In the genomic region with DNA sequence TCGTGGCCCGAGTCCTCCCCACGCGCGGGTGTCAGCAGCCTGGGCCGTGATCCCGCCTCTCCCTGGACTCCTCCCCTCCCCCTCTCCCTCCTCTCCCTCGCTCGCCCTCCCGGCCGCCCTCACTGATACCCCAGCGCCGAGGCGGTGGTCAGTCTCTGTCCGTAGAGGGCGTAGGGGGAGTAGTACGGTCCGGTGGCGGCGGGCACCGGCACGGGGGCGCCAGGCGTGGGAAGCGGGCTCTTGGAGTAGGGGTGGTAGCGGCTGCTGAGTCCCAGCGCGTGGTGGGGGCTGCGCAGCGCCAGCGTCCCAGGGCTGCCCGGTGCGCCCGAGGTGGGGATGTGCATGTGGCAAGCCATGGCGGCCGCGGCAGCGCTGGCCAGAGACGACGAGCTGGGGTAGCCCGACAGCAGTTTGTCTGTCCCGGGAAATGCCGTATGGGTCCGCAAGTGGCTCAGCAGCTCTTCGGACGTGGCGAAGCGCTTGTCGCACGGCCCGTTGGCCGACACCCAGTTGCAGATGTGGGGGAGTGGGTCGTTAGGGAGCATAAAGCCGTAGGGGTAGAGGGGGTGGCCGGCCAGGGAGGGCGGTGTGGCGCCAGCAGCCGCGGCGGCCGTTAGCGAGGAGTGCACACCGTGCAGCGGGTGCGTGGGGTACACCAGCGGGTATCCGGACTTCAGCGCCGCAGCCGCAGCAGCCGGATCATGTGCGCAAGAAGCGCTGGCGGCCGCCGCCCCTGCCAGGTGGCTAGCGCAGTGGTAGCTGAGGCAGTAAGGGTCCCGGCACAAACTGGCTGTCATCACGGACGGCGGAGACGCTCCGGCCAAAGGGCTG, we compare ENCODE assay signal across 10 cellular contexts. TPM values are rescaled to one million over a fixed set of nuclear protein-coding genes. Genes with fewer than 3 reads are reported as not detected.
DNase-seq lines count a peak whose midpoint lies in the region; ATAC-seq, FAIRE-seq and TF ChIP-seq lines count a peak whose summit lies in the region.
"Had no signal": no experiment of that assay in that cellular context is flagged by ENCODE, and none has a peak within 500 bp of the region (broad histone marks: within the 10 kb centered on the region; RNA-seq: fewer than 3 reads in every experiment).

No MANE protein-coding gene starts in this region.

- TF ChIP-seq POLR2A in H1 (IDR thresholded peaks at IDR 0.05; ENCODE audit: control extremely low read depth in 1 of 2, low read depth in 2 of 2, low read length in 2 of 2) (no peak), tibial nerve (IDR thresholded peaks at IDR 0.05) (no peak)

- H4K8ac ChIP-seq in H1 (ENCODE audit: extremely low read depth, insufficient read depth, low read length): peak overlapping the region; percentile 39; the same call in 1 of the 2 replicates

- H3K9me3 Mint-ChIP-seq in memory B cell: no peaks in the 10 kb centered on the region
- H3K9me3 Mint-ChIP-seq: activated B cell treated with CpG ODN at 0.5 μM for 24 hours had no signal

- H3K27ac Mint-ChIP-seq in memory B cell: no peak overlapping the region
- H3K27ac Mint-ChIP-seq: activated B cell treated with CpG ODN at 0.5 μM for 24 hours had no signal

- H3K56ac ChIP-seq in H1 (replicated peaks; ENCODE audit: insufficient read length, low read depth, low read length): no peak overlapping the region

- no peak for ATAC-seq in memory B cell (ENCODE audit: low read depth)
- no peak for ATAC-seq in GM19351 (IDR thresholded peaks at IDR 0.05; ENCODE audit: unreplicated experiment)
- ATAC-seq in GM21367 (IDR thresholded peaks at IDR 0.05; ENCODE audit: unreplicated experiment): no peak

- H3K14ac ChIP-seq in H1 (ENCODE audit: insufficient read length): no peak overlapping the region

- no peaks in the 10 kb centered on the region for H3K36me3 ChIP-seq in KMS-11 (ENCODE audit: insufficient read depth)
- peaks cover 0 to 5% (median 0%) of the 10 kb centered on the region in 4 experiments; a peak in 1 of 8 replicates for H3K36me3 ChIP-seq in H1 (ENCODE audit: control insufficient read depth in 2 of 4, insufficient read depth in 4 of 4, low read length in 3 of 4)
- peaks cover 0 to 23% (median 0%) of the 10 kb centered on the region in 3 donors for H3K36me3 ChIP-seq in tibial nerve

- TF ChIP-seq CTCF in KMS-11 (conservative IDR thresholded peaks at IDR 0.05; ENCODE audit: low read depth, low read length): no peak
- no peak for TF ChIP-seq CTCF in H1 (IDR thresholded peaks at IDR 0.05; ENCODE audit: control extremely low read depth in 1 of 3, insufficient read depth in 1 of 3, low read depth in 1 of 3, low read length in 3 of 3)
- peak in 1 of 5 experiments; percentile 6 for TF ChIP-seq CTCF in tibial nerve (IDR thresholded peaks at IDR 0.05)

- WGBS in H1 (ENCODE audit: extremely low coverage in 1 of 2, insufficient coverage in 1 of 2, insufficient read length in 1 of 2, insufficient replicate concordance in 2 of 2, low coverage in 1 of 2, low lambda C conversion rate in 2 of 2, missing lambda C conversion rate in 1 of 2), 2 experiments: 5% methylated on average over 57 of the region's 83 CpGs; no CpG with 5 or more reads in 1 of the 2 experiments
- 55 to 64% methylated on average over 62 to 77 of the region's 83 CpGs for WGBS in tibial nerve, 2 donors

- H3K4me1 Mint-ChIP-seq in memory B cell: peaks cover 13% of the 10 kb centered on the region

- peaks cover 37% of the 10 kb centered on the region for H3K23me2 ChIP-seq in H1 (ENCODE audit: low read depth, low read length)

- no peaks in the 10 kb centered on the region for H3K4me1 ChIP-seq in KMS-11 (ENCODE audit: low read depth, poor library complexity, severe bottlenecking)
- H3K4me1 ChIP-seq in H1 (replicated peaks in 1 of 4; ENCODE audit: control insufficient read depth in 3 of 4, insufficient read depth in 4 of 4, low read length in 3 of 4): peaks cover 0 to 51% (median 22%) of the 10 kb centered on the region in 4 experiments; a peak in 6 of 7 replicates
- peaks cover 0 to 47% (median 0%) of the 10 kb centered on the region in 4 donors for H3K4me1 ChIP-seq in tibial nerve

- CTCF ChIA-PET in H1 (lab: Charles Lee; ENCODE audit: partially characterized antibody): interaction anchor here (0.6 to 2.9 kb wide), 17 partner anchors 11 to 905 kb away, joined by 3 to 8 read pairs (median 4); no protein-coding TSS in a partner anchor

- no peak for TF ChIP-seq RAD21 in H1 (IDR thresholded peaks at IDR 0.05 in 1 of 2, conservative IDR thresholded peaks at IDR 0.05 in 1 of 2; ENCODE audit: low read depth in 2 of 2, low read length in 2 of 2)

- H4K91ac ChIP-seq in H1 (replicated peaks; ENCODE audit: insufficient read length, low read length): no peak overlapping the region

- H2BK15ac ChIP-seq in H1 (ENCODE audit: low read length): no peak overlapping the region

- POLR2A ChIA-PET in H1 (lab: Charles Lee; ENCODE audit: partially characterized antibody): interaction anchor here (1.3 to 1.6 kb wide), 2 partner anchors 11 to 18 kb away, joined by 4 to 5 read pairs; no protein-coding TSS in a partner anchor

- H3K18ac ChIP-seq in H1 (ENCODE audit: extremely low read depth, low read length): no peak overlapping the region

- peak overlapping the region; percentile 39; the same call in 1 of the 2 replicates for H2BK12ac ChIP-seq in H1 (ENCODE audit: low read depth, low read length)

- no peaks in the 10 kb centered on the region for H4K20me1 ChIP-seq in KMS-11 (ENCODE audit: insufficient read depth)
- peaks cover 5 to 16% of the 10 kb centered on the region in 2 experiments for H4K20me1 ChIP-seq in H1 (replicated peaks in 1 of 2; ENCODE audit: control insufficient read depth in 1 of 2, insufficient read depth in 2 of 2, low read length in 2 of 2)

- no peak overlapping the region for H3K27ac ChIP-seq in KMS-11
- H3K27ac ChIP-seq in H1 (ENCODE audit: low read depth, low read length): no peak overlapping the region
- peak overlapping the region; percentile 90 to 97 (median 95) for H3K27ac ChIP-seq in tibial nerve

- no peak overlapping the region for H4K5ac ChIP-seq in H1 (ENCODE audit: insufficient read length, low read depth, low read length)

- H3K79me2 ChIP-seq in KMS-11 (ENCODE audit: insufficient read depth, low read depth) (peaks cover 21% of the 10 kb centered on the region), H1 (ENCODE audit: control insufficient read depth in 1 of 2, insufficient read depth in 2 of 2, low read length in 2 of 2) (no peaks in the 10 kb centered on the region)

- no peak overlapping the region for H3K9ac ChIP-seq in KMS-11
- no peak overlapping the region for H3K9ac ChIP-seq in H1 (replicated peaks in 1 of 4; ENCODE audit: extremely low read depth in 1 of 4, low read depth in 3 of 4, low read length in 3 of 4)

- H3K4me3 Mint-ChIP-seq in memory B cell: peak overlapping the region; percentile 58
- H3K4me3 Mint-ChIP-seq: activated B cell treated with CpG ODN at 0.5 μM for 24 hours had no signal

- no peak for FAIRE-seq in H1 (lab: Jason Lieb, UNC)

- H3K4me2 ChIP-seq in KMS-11 (peak overlapping the region; percentile 45; the same call in 1 of the 2 replicates), H1 (ENCODE audit: insufficient read depth in 1 of 2, low read depth in 2 of 2, low read length in 2 of 2) (peak overlapping the region; percentile 75 to 91)

- peaks cover 31% of the 10 kb centered on the region for H3K27me3 Mint-ChIP-seq in memory B cell

- H3K4ac ChIP-seq in H1 (replicated peaks; ENCODE audit: insufficient read length, low read depth, low read length): no peak overlapping the region

- no peak overlapping the region for H3K23ac ChIP-seq in H1 (ENCODE audit: insufficient read length)

- no peak overlapping the region for H2BK20ac ChIP-seq in H1 (ENCODE audit: low read length)

- no peaks in the 10 kb centered on the region for H3K79me1 ChIP-seq in H1 (ENCODE audit: low read depth, low read length)

- peaks cover 2% of the 10 kb centered on the region for H3K36me3 Mint-ChIP-seq in memory B cell

- no peak overlapping the region for H2BK5ac ChIP-seq in H1 (ENCODE audit: low read depth, low read length)

- H2AFZ ChIP-seq in KMS-11 (ENCODE audit: low read depth) (no peak overlapping the region), H1 (ENCODE audit: low read length) (no peak overlapping the region)

- peak in 1 of 2 experiments; percentile 76 for DNase-seq in H1 (ENCODE audit: low read depth in 1 of 2, low spot score in 2 of 2)
- no peak for DNase-seq in memory B cell (ENCODE audit: low spot score in 2 of 2)
- peak in 1 of 2 donors; percentile 14 for DNase-seq in tibial nerve (ENCODE audit: low spot score in 2 of 2)
- DNase-seq in DMS153 treated with DMSO at 0.1 percent for 48 hours (lab: John Stamatoyannopoulos, UW; ENCODE audit: unreplicated experiment): no peak
- no peak for DNase-seq in OCI-M1 (lab: John Stamatoyannopoulos, UW)
- DNase-seq: activated B cell treated with CpG ODN at 0.5 μM for 24 hours had no signal

- no peak overlapping the region for H2AK5ac ChIP-seq in H1 (ENCODE audit: low read depth, low read length)

- no peak overlapping the region for H2BK120ac ChIP-seq in H1 (replicated peaks; ENCODE audit: low read depth, low read length)

- H3K4me3 ChIP-seq in KMS-11 (IDR thresholded peaks at IDR 0.05; ENCODE audit: insufficient read depth, low read depth, low read length) (no peak overlapping the region), H1 (ENCODE audit: extremely low read depth in 1 of 4, insufficient read depth in 2 of 4, low read depth in 3 of 4, low read length in 4 of 4) (peak overlapping the region; percentile 17 to 64 (median 28); a peak in 7 of 8 replicates), tibial nerve (peak overlapping the region; percentile 75 to 95 (median 88))

- H3K27me3 ChIP-seq in KMS-11 (ENCODE audit: insufficient read depth, low read depth): no peaks in the 10 kb centered on the region
- H3K27me3 ChIP-seq in H1 (replicated peaks in 1 of 4; ENCODE audit: control insufficient read depth in 3 of 4, extremely low read depth in 1 of 4, insufficient read depth in 3 of 4, low read length in 3 of 4): peaks cover 78 to 99% (median 88%) of the 10 kb centered on the region in 4 experiments
- H3K27me3 ChIP-seq in tibial nerve: peaks cover 0 to 8% of the 10 kb centered on the region in 2 donors

- no peak for TF ChIP-seq EP300 in H1 (IDR thresholded peaks at IDR 0.05; ENCODE audit: borderline replicate concordance in 1 of 2, low read depth in 2 of 2, low read length in 2 of 2)
- no peak for TF ChIP-seq EP300 in tibial nerve (IDR thresholded peaks at IDR 0.05)

- H3K9me3 ChIP-seq in H1 (ENCODE audit: insufficient read depth in 2 of 2, low read depth in 1 of 2, low read length in 1 of 2) (no peaks in the 10 kb centered on the region), tibial nerve (no peaks in the 10 kb centered on the region)

RNA-seq across cellular contexts. Expression of a gene that starts 2.7 kb away (rescaled TPM):
- 0.13 and 0.27 TPM in 2 replicates for total RNA-seq in H1 (2021; fragmentation: NEBNext Ultra II Directional; extraction: Animal tissue kit (Norgen Biotek cat#: 25700))
- polyA plus RNA-seq in H1 (2011; rRNA removed): 0.03 and 0.09 TPM in 2 replicates
- polyA plus RNA-seq in H1 (2011; cell fraction: cytosol; rRNA removed): 0.05 TPM
- polyA plus RNA-seq in H1 (2011; cell fraction: nucleus; rRNA removed): 0.13 TPM
- polyA plus RNA-seq in H1 (2012, experiment 1 of 2): 0.07 to 0.11 TPM (median 0.08 TPM) in 4 replicates
- 0.14 TPM for polyA plus RNA-seq in H1 (2012, experiment 2 of 2)
- polyA plus RNA-seq in H1 (2013, experiment 1 of 2): 0.20 TPM
- 0.13 TPM for polyA plus RNA-seq in H1 (2013, experiment 2 of 2)
- polyA minus RNA-seq in H1 (2011; rRNA and poly(A)+ RNA removed): not detected in 2 replicates
- not detected for polyA minus RNA-seq in H1 (2011; cell fraction: cytosol; rRNA and poly(A)+ RNA removed)
- polyA minus RNA-seq in H1 (2011; cell fraction: nucleus; rRNA and poly(A)+ RNA removed): 0.20 TPM
- 10 to 100 TPM in 3 of 4 donors, 1 to 10 TPM in 1; 9.9 to 15.9 (median 12.0) TPM for total RNA-seq in tibial nerve
- total RNA-seq: activated B cell treated with CpG ODN at 0.5 μM for 24 hours had no signal

RNA-seq across cellular contexts. Expression of a gene that starts 32.6 kb away (rescaled TPM):
- 0.86 and 2.4 TPM in 2 replicates for total RNA-seq in H1 (2021; fragmentation: NEBNext Ultra II Directional; extraction: Animal tissue kit (Norgen Biotek cat#: 25700))
- polyA plus RNA-seq in H1 (2011; rRNA removed): 0.52 and 2.8 TPM in 2 replicates
- polyA plus RNA-seq in H1 (2011; cell fraction: cytosol; rRNA removed): 1.9 TPM
- 2.3 TPM for polyA plus RNA-seq in H1 (2011; cell fraction: nucleus; rRNA removed)
- polyA plus RNA-seq in H1 (2012, experiment 1 of 2): 1.3 to 4.1 TPM (median 3.0 TPM) in 4 replicates
- polyA plus RNA-seq in H1 (2012, experiment 2 of 2): 0.24 TPM
- polyA plus RNA-seq in H1 (2013, experiment 1 of 2): 0.24 TPM
- polyA plus RNA-seq in H1 (2013, experiment 2 of 2): 0.39 TPM
- 0.63 and 4.4 TPM in 2 replicates for polyA minus RNA-seq in H1 (2011; rRNA and poly(A)+ RNA removed)
- 1.1 TPM for polyA minus RNA-seq in H1 (2011; cell fraction: cytosol; rRNA and poly(A)+ RNA removed)
- 5.4 TPM for polyA minus RNA-seq in H1 (2011; cell fraction: nucleus; rRNA and poly(A)+ RNA removed)
- total RNA-seq in tibial nerve: 10 to 100 TPM in 3 of 4 donors, 1 to 10 TPM in 1; 9.8 to 18.6 (median 15.8) TPM
- total RNA-seq: activated B cell treated with CpG ODN at 0.5 μM for 24 hours, LHCN-M2 had no signal

Comparison
In these comparisons a context has a peak if more than half of its experiments do, and no peak if none do; other contexts are left out.
1. H3K27ac ChIP-seq: peak in tibial nerve (4 of 4); none in KMS-11 (single experiment) and H1 (single experiment).